ENCODE assay signal across 21 cellular contexts in genomic region chr19:47675271-47675670, GRCh38. TPM values are rescaled to one million over a fixed set of nuclear protein-coding genes. Genes with fewer than 3 reads are reported as not detected.
DNase-seq lines count a peak whose midpoint lies in the region; ATAC-seq and TF ChIP-seq lines count a peak whose summit lies in the region.
"Had no signal": no experiment of that assay in that cellular context is flagged by ENCODE, and none has a peak within 500 bp of the region (broad histone marks: within the 10 kb centered on the region; RNA-seq: fewer than 3 reads in every experiment).

No MANE protein-coding gene starts in this region.

- CTCF ChIA-PET in RWPE1 (lab: Yijun Ruan, JAX): no interaction called here

- H3K9me3 Mint-ChIP-seq in glutamatergic neuron (ENCODE audit: unreplicated experiment): peaks cover 14% of the 10 kb centered on the region
- H3K9me3 Mint-ChIP-seq: CD4-positive, CD25-positive, alpha-beta regulatory T cell had no signal

- TF ChIP-seq CTCF in RWPE1 (conservative IDR thresholded peaks at IDR 0.05; ENCODE audit: low read depth) (no peak), glutamatergic neuron (IDR thresholded peaks at IDR 0.05; ENCODE audit: partially characterized antibody, unreplicated experiment) (no peak), gastrocnemius medialis (IDR thresholded peaks at IDR 0.05 in 4 of 5, conservative IDR thresholded peaks at IDR 0.05 in 1 of 5) (no peak), WERI-Rb-1 (IDR thresholded peaks at IDR 0.05; ENCODE audit: low read depth, low read length) (no peak)

- peaks cover 10% of the 10 kb centered on the region for H3K27me3 Mint-ChIP-seq in glutamatergic neuron (ENCODE audit: unreplicated experiment)
- H3K27me3 Mint-ChIP-seq: CD4-positive, CD25-positive, alpha-beta regulatory T cell had no signal

- H3K36me3 ChIP-seq in H7 (replicated peaks; ENCODE audit: control insufficient read depth, insufficient read depth, low read length) (peaks cover 9% of the 10 kb centered on the region), gastrocnemius medialis (peaks cover 0 to 38% of the 10 kb centered on the region in 2 donors), WERI-Rb-1 (peaks cover 29% of the 10 kb centered on the region)

- no peak for TF ChIP-seq POLR2A in gastrocnemius medialis (IDR thresholded peaks at IDR 0.05)

- no peaks in the 10 kb centered on the region for H3K9me3 ChIP-seq in gastrocnemius medialis
- H3K9me3 ChIP-seq in WERI-Rb-1 (ENCODE audit: severe bottlenecking): no peaks in the 10 kb centered on the region
- H3K9me3 ChIP-seq: BLaER1, MG63, SJCRH30 had no signal

- peaks cover 7% of the 10 kb centered on the region for H3K36me3 Mint-ChIP-seq in glutamatergic neuron (ENCODE audit: unreplicated experiment)

- peak overlapping the region; percentile 40 for H3K27ac Mint-ChIP-seq in glutamatergic neuron (ENCODE audit: unreplicated experiment)

- DNase-seq in H7: peak; percentile 37
- no peak for DNase-seq in RWPE1 (ENCODE audit: low spot score)
- no peak for DNase-seq in glutamatergic neuron
- peak in 1 of 2 donors; percentile 63 for DNase-seq in gastrocnemius medialis
- DNase-seq in WERI-Rb-1: no peak
- DNase-seq: CD4-positive, CD25-positive, alpha-beta regulatory T cell; DMS153; DND-41; KBM-7; MG63; NCI-H1105 treated with DMSO at 0.1 percent for 48 hours; NCI-H146; NCI-H1930; NCI-H2107; NCI-H524 treated with DMSO at 0.1 percent for 48 hours; NCI-H774; SJCRH30 had no signal

- no peak overlapping the region for H3K4me3 Mint-ChIP-seq in glutamatergic neuron (ENCODE audit: unreplicated experiment)
- H3K4me3 Mint-ChIP-seq: CD4-positive, CD25-positive, alpha-beta regulatory T cell had no signal

- in situ Hi-C loops in gastrocnemius medialis (cut with MboI; ENCODE audit: low sequenced_read_pairs in 4 of 4): no loop called here

- POLR2A ChIA-PET in RWPE1 (lab: Yijun Ruan, JAX; ENCODE audit: low non-redundant PET): no interaction called here

- H3K4me1 Mint-ChIP-seq in glutamatergic neuron (ENCODE audit: low read depth, unreplicated experiment): peaks cover 23% of the 10 kb centered on the region

- intact Hi-C loops in gastrocnemius medialis (cut with DNase I; ENCODE audit: low total_unique reads): loop anchor here (10.0 kb wide), 1 partner anchor 700 kb away; no protein-coding TSS in a partner anchor

- no peak overlapping the region for H3K4me3 ChIP-seq in H7 (ENCODE audit: insufficient read depth, low read depth, low read length)
- no peak overlapping the region for H3K4me3 ChIP-seq in gastrocnemius medialis
- no peak overlapping the region for H3K4me3 ChIP-seq in WERI-Rb-1 (ENCODE audit: low read depth, low read length)
- H3K4me3 ChIP-seq: BLaER1, MG63, SJCRH30 had no signal

- no peaks in the 10 kb centered on the region for H3K27me3 ChIP-seq in H7 (ENCODE audit: control insufficient read depth, insufficient read depth, low read length)
- no peaks in the 10 kb centered on the region for H3K27me3 ChIP-seq in gastrocnemius medialis
- H3K27me3 ChIP-seq in WERI-Rb-1 (ENCODE audit: insufficient read depth, low read depth, severe bottlenecking): no peaks in the 10 kb centered on the region
- H3K27me3 ChIP-seq: BLaER1, MG63, SJCRH30 had no signal

- H3K27ac ChIP-seq in RWPE1 (peak overlapping the region; percentile 25; the same call in 1 of the 2 replicates), gastrocnemius medialis (peak overlapping the region; percentile 61 to 85 (median 71)), WERI-Rb-1 (no peak overlapping the region)
- H3K27ac ChIP-seq: BLaER1, SJCRH30 had no signal

- peaks cover 0 to 4% of the 10 kb centered on the region in 2 donors for H3K4me1 ChIP-seq in gastrocnemius medialis
- H3K4me1 ChIP-seq: SJCRH30 had no signal

- peak; percentile 34 to 38 for ATAC-seq in gastrocnemius medialis
- ATAC-seq in esophagus mucosa: no peak
- no peak for ATAC-seq in HG02870 (IDR thresholded peaks at IDR 0.05; ENCODE audit: unreplicated experiment)
- ATAC-seq: SK-N-SH treated with all-trans-retinoic acid at 6 μM for 48 hours had no signal

RNA-seq across cellular contexts. Expression of gene EHD2, which starts 38.0 kb away (rescaled TPM):
- total RNA-seq in H7 (2014; rRNA removed; shearing (Covaris generic)): 6.2 and 7.5 TPM in 2 replicates
- 7.6 TPM for total RNA-seq in glutamatergic neuron (ENCODE audit: unreplicated experiment)
- total RNA-seq in gastrocnemius medialis: 10 to 100 TPM; 10.9 to 46.6 (median 33.8) TPM
- total RNA-seq in esophagus mucosa: 37.0 TPM

Comparison
In these comparisons a context has a peak if more than half of its experiments do, and no peak if none do; other contexts are left out.
1. ATAC-seq: peak in gastrocnemius medialis (2 of 2); none in esophagus mucosa (single experiment) and HG02870 (single experiment).